15 cellular contexts compared by ENCODE assay signal in the genomic region with DNA sequence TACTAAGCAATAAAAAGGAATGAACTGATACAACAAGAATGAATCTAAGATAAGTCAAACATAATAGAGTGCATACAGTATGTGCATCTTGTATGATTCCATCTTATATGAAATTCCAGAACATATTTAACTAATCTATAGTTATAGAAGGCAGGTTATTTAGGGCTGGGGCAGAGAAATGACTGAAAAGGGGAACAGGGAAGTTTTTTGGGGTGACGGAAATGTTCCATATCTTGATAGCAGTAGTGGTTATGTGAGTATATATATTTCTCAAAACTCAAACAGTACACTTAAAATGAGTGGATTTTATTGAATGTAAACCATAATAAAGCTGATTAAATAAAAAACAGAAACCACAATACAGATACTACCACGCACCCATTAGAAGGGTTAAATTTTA. TPM values are rescaled to one million over a fixed set of nuclear protein-coding genes. Genes with fewer than 3 reads are reported as not detected.
DNase-seq lines count a peak whose midpoint lies in the region; ATAC-seq, FAIRE-seq and TF ChIP-seq lines count a peak whose summit lies in the region.
"Had no signal": no experiment of that assay in that cellular context is flagged by ENCODE, and none has a peak within 500 bp of the region (broad histone marks: within the 10 kb centered on the region; RNA-seq: fewer than 3 reads in every experiment).

No MANE protein-coding gene starts in this region.

- H3K4me1 Mint-ChIP-seq in endothelial cell (ENCODE audit: unreplicated experiment), result peaks cover 4% of the 10 kb centered on the region
- peaks cover 4% of the 10 kb centered on the region for H3K4me1 Mint-ChIP-seq in neural progenitor cell

- H3K4me1 ChIP-seq in HUES64 (ENCODE audit: insufficient read depth, low read length) (peaks cover 56% of the 10 kb centered on the region), neural progenitor cell (peaks cover 42% of the 10 kb centered on the region), esophagus muscularis mucosa (peaks cover 3 to 12% (median 10%) of the 10 kb centered on the region in 4 donors), OCI-LY7 (ENCODE audit: insufficient read depth, low read length, poor library complexity, severe bottlenecking) (peaks cover 36% of the 10 kb centered on the region)

- no peaks in the 10 kb centered on the region for H3K9me2 ChIP-seq in OCI-LY7 (ENCODE audit: insufficient read depth, low read length)

- no peak overlapping the region for H3K9ac ChIP-seq in HUES64 (ENCODE audit: low read depth, low read length)
- no peak overlapping the region for H3K9ac ChIP-seq in neural progenitor cell

- H3K4me3 Mint-ChIP-seq in endothelial cell (ENCODE audit: unreplicated experiment) (peak overlapping the region; percentile 37), neural progenitor cell (no peak overlapping the region)
- H3K4me3 Mint-ChIP-seq: CD4-positive, alpha-beta T cell had no signal

- POLR2A ChIA-PET in OCI-LY7 (lab: Charles Lee), result interaction anchor here (0.5 to 1.3 kb wide), 3 partner anchors 9 to 25 kb away, joined by 3 to 4 read pairs (median 4); no protein-coding TSS in a partner anchor

- no peak for TF ChIP-seq EP300 in esophagus muscularis mucosa (IDR thresholded peaks at IDR 0.05)

- no peak overlapping the region for H3K4me3 ChIP-seq in HUES64 (ENCODE audit: low read length)
- no peak overlapping the region for H3K4me3 ChIP-seq in neural progenitor cell
- H3K4me3 ChIP-seq in esophagus muscularis mucosa, result no peak overlapping the region
- H3K4me3 ChIP-seq in OCI-LY7 (ENCODE audit: low read depth, low read length, poor library complexity, severe bottlenecking), result no peak overlapping the region

- H3K79me2 ChIP-seq in neural progenitor cell (ENCODE audit: low read depth), result peaks cover 100% of the 10 kb centered on the region
- peaks cover 86% of the 10 kb centered on the region for H3K79me2 ChIP-seq in OCI-LY7 (ENCODE audit: insufficient read depth, low read depth, low read length)

- peaks cover 98% of the 10 kb centered on the region for H4K20me1 ChIP-seq in neural progenitor cell (ENCODE audit: low read depth)
- no peaks in the 10 kb centered on the region for H4K20me1 ChIP-seq in OCI-LY7 (ENCODE audit: insufficient read depth, low read length)

- TF ChIP-seq POLR2A in GM12891 (IDR thresholded peaks at IDR 0.05; ENCODE audit: low read depth, low read length) (no peak), esophagus muscularis mucosa (IDR thresholded peaks at IDR 0.05; ENCODE audit: low read depth) (no peak)

- no peak for ATAC-seq in GM21825 (IDR thresholded peaks at IDR 0.05; ENCODE audit: unreplicated experiment)

- H3K27ac ChIP-seq in HUES64 (ENCODE audit: low read depth, low read length), result peak overlapping the region; percentile 95
- H3K27ac ChIP-seq in neural progenitor cell, result peak overlapping the region; percentile 3
- H3K27ac ChIP-seq in esophagus muscularis mucosa (replicated peaks in 1 of 4), result no peak overlapping the region
- H3K27ac ChIP-seq in OCI-LY7 (ENCODE audit: low read depth, low read length, poor library complexity, severe bottlenecking), result no peak overlapping the region

- H3K27me3 ChIP-seq in HUES64 (ENCODE audit: insufficient read depth, low read length) (no peaks in the 10 kb centered on the region), neural progenitor cell (no peaks in the 10 kb centered on the region), esophagus muscularis mucosa (no peaks in the 10 kb centered on the region)

- H3K36me3 Mint-ChIP-seq in endothelial cell (ENCODE audit: low read depth, unreplicated experiment) (peaks cover 24% of the 10 kb centered on the region), neural progenitor cell (peaks cover 29% of the 10 kb centered on the region)

- peaks cover 9% of the 10 kb centered on the region for H3F3A ChIP-seq in neural progenitor cell (ENCODE audit: low read depth)

- BruUV-seq in OCI-LY7 (replicated peaks; lab: Mats Ljungman, UMichigan), result no TSS peak

- no peak for DNase-seq in GM12891 (ENCODE audit: insufficient read length, low spot score)
- DNase-seq in endothelial cell (ENCODE audit: low spot score), result no peak
- DNase-seq in neural progenitor cell (ENCODE audit: low spot score), result no peak
- DNase-seq in esophagus muscularis mucosa (ENCODE audit: extremely low spot score), result no peak
- no peak for DNase-seq in central memory CD4-positive, alpha-beta T cell
- no peak for DNase-seq in OCI-LY7 (ENCODE audit: low spot score)
- DNase-seq: 8988T; ACHN; C1 segment of cervical spinal cord; Calu3; CD4-positive, alpha-beta T cell; DMS79 had no signal

- peak overlapping the region; percentile 20 for H3K4me2 ChIP-seq in neural progenitor cell
- no peak overlapping the region for H3K4me2 ChIP-seq in OCI-LY7 (ENCODE audit: low read length)

- FAIRE-seq in GM12891 (lab: Jason Lieb, UNC), result no peak
- FAIRE-seq: GM12892 had no signal

- H3K9me3 Mint-ChIP-seq in endothelial cell (ENCODE audit: unreplicated experiment) (no peaks in the 10 kb centered on the region), neural progenitor cell (peaks cover 21% of the 10 kb centered on the region)

- intact Hi-C loops in esophagus muscularis mucosa (cut with DNase I), result no loop called here
- intact Hi-C loops in OCI-LY7 (cut with micrococcal nuclease; ENCODE audit: unreplicated experiment), result no loop called here

- TF ChIP-seq CTCF in endothelial cell (IDR thresholded peaks at IDR 0.05; ENCODE audit: unreplicated experiment), result no peak
- no peak for TF ChIP-seq CTCF in neural progenitor cell (IDR thresholded peaks at IDR 0.05)
- TF ChIP-seq CTCF in esophagus muscularis mucosa (IDR thresholded peaks at IDR 0.05), result no peak
- TF ChIP-seq CTCF in OCI-LY7 (conservative IDR thresholded peaks at IDR 0.05; ENCODE audit: low read length), result no peak

- H3K27ac Mint-ChIP-seq in endothelial cell (ENCODE audit: unreplicated experiment), result no peak overlapping the region
- no peak overlapping the region for H3K27ac Mint-ChIP-seq in neural progenitor cell
- H3K27ac Mint-ChIP-seq: CD4-positive, alpha-beta T cell had no signal

- CTCF ChIA-PET in OCI-LY7 (lab: Charles Lee; ENCODE audit: unreplicated experiment), result no interaction called here

- H3K36me3 ChIP-seq in HUES64 (ENCODE audit: insufficient read depth, low read length) (peaks cover 7% of the 10 kb centered on the region), neural progenitor cell (no peaks in the 10 kb centered on the region), esophagus muscularis mucosa (peaks cover 0 to 6% (median 0%) of the 10 kb centered on the region in 4 donors), OCI-LY7 (ENCODE audit: insufficient read depth, low read length) (peaks cover 52% of the 10 kb centered on the region)

- peaks cover 2% of the 10 kb centered on the region for H3K27me3 Mint-ChIP-seq in endothelial cell (ENCODE audit: unreplicated experiment)
- no peaks in the 10 kb centered on the region for H3K27me3 Mint-ChIP-seq in neural progenitor cell (ENCODE audit: insufficient read depth, low read depth)
- H3K27me3 Mint-ChIP-seq: CD4-positive, alpha-beta T cell had no signal

- peaks cover 10% of the 10 kb centered on the region; the same call in 1 of the 2 replicates for H3K9me3 ChIP-seq in HUES64 (ENCODE audit: insufficient read depth, low read depth, low read length)
- H3K9me3 ChIP-seq in neural progenitor cell (ENCODE audit: low read depth), result no peaks in the 10 kb centered on the region
- peaks cover 0 to 13% (median 9%) of the 10 kb centered on the region in 4 donors for H3K9me3 ChIP-seq in esophagus muscularis mucosa
- peaks cover 30% of the 10 kb centered on the region for H3K9me3 ChIP-seq in OCI-LY7 (ENCODE audit: low read length)

- H2AFZ ChIP-seq in neural progenitor cell (replicated peaks) (no peak overlapping the region), OCI-LY7 (ENCODE audit: low read length) (no peak overlapping the region)

- WGBS in HUES64, result 83% methylated on average over 1 of the region's 2 CpGs
- WGBS in esophagus muscularis mucosa, result 91% methylated on average over 2 of the region's 2 CpGs

TF ChIP-seq in GM12891, 5 proteins besides CTCF, POLR2A, EP300 and RAD21:
- TF ChIP-seq PAX5 (IDR thresholded peaks at IDR 0.05; ENCODE audit: insufficient read depth, low read length, severe bottlenecking), result no peak
- TF ChIP-seq SPI1 (IDR thresholded peaks at IDR 0.05; ENCODE audit: low read depth, low read length), result peak; percentile 80

RNA-seq across cellular contexts. Expression of gene FBXW11, which starts 24.6 kb away (rescaled TPM):
- 17.4 TPM for polyA plus RNA-seq in GM12891 (2012; ENCODE audit: low read depth, missing spikeins)
- 37.2 TPM for polyA plus RNA-seq in HUES64 (2013, experiment 1 of 2)
- polyA plus RNA-seq in HUES64 (2013, experiment 2 of 2), result 38.9 TPM
- total RNA-seq in endothelial cell (ENCODE audit: unreplicated experiment) (62.0 TPM), neural progenitor cell (ENCODE audit: low replicate concordance) (74.5 and 79.1 TPM in 2 replicates), esophagus muscularis mucosa (10 to 100 TPM; 60.8 to 75.6 (median 66.3) TPM), OCI-LY7 (2022) (46.6 and 51.5 TPM in 2 replicates)
- 33.0 and 40.9 TPM in 2 replicates for total RNA-seq in OCI-LY7 (2014; rRNA removed; shearing (Covaris generic))

Comparison
In these comparisons a context has a peak if more than half of its experiments do, and no peak if none do; other contexts are left out.
1. H3K27ac ChIP-seq: peak in HUES64 (single experiment) and neural progenitor cell (single experiment); none in esophagus muscularis mucosa (0 of 4) and OCI-LY7 (single experiment).